In genomic region chr21:21200103-21200938, GRCh38 we compare ENCODE assay signal across 9 cellular contexts.
DNase-seq lines count a peak whose midpoint lies in the region; TF ChIP-seq lines count a peak whose summit lies in the region.
"Had no signal": no experiment of that assay in that cellular context is flagged by ENCODE, and none has a peak within 500 bp of the region (broad histone marks: within the 10 kb centered on the region; RNA-seq: fewer than 3 reads in every experiment).

No MANE protein-coding gene starts in this region.

- DNase-seq in CD1c-positive myeloid dendritic cell (ENCODE audit: extremely low spot score) (peak; percentile 66), RKO (ENCODE audit: low spot score) (peak; percentile 69), epidermal melanocyte (ENCODE audit: insufficient read length, low spot score) (peak; percentile 31), osteocyte (ENCODE audit: extremely low spot score, unreplicated experiment) (no peak), midbrain (lab: John Stamatoyannopoulos, UW) (no peak), GM19240 (ENCODE audit: insufficient read length, low spot score) (no peak), NCI-H2107 (lab: John Stamatoyannopoulos, UW) (no peak), NCI-H510A (lab: John Stamatoyannopoulos, UW) (no peak)

- H3K27ac Mint-ChIP-seq in osteocyte (ENCODE audit: unreplicated experiment): peak overlapping the region; percentile 93

- peaks cover 54% of the 10 kb centered on the region for H3K4me1 Mint-ChIP-seq in osteocyte (ENCODE audit: unreplicated experiment)
- H3K4me1 Mint-ChIP-seq: central memory CD8-positive, alpha-beta T cell had no signal

- peaks cover 4% of the 10 kb centered on the region for H3K36me3 Mint-ChIP-seq in osteocyte (ENCODE audit: unreplicated experiment)

- peak overlapping the region; percentile 56 for H3K4me3 Mint-ChIP-seq in osteocyte (ENCODE audit: unreplicated experiment)
- H3K4me3 Mint-ChIP-seq: central memory CD8-positive, alpha-beta T cell had no signal

- peaks cover 3% of the 10 kb centered on the region for H3K9me3 Mint-ChIP-seq in osteocyte (ENCODE audit: unreplicated experiment)

- no peaks in the 10 kb centered on the region for H3K27me3 Mint-ChIP-seq in osteocyte (ENCODE audit: unreplicated experiment)
- H3K27me3 Mint-ChIP-seq: central memory CD8-positive, alpha-beta T cell had no signal

- TF ChIP-seq CTCF in osteocyte (IDR thresholded peaks at IDR 0.05): no peak

Comparison
In these comparisons a context has a peak if more than half of its experiments do, and no peak if none do; other contexts are left out.
1. DNase-seq: peak in CD1c-positive myeloid dendritic cell (single experiment), RKO (single experiment) and epidermal melanocyte (single experiment); none in osteocyte (single experiment), midbrain (single experiment), GM19240 (single experiment), NCI-H2107 (single experiment) and NCI-H510A (single experiment).